29 cellular contexts compared by ENCODE assay signal in the genomic region with DNA sequence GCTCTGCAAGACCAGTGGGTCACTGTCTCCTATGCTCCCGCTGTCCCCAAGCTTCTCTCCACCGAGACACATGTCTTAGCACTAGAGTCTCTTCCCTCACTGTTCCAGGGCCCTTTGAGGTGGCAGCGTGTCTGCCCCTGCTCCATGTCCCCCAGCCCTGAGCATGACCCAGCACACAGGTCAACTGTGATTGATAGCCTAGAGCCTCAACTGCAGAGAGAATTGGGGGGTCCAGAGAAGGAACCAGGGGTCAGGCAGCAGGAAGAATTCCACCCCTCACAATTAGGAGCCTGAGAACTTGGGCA.
"Had no signal": no experiment of that assay in that cellular context is flagged by ENCODE, and none has a peak within 500 bp of the region (broad histone marks: within the 10 kb centered on the region; RNA-seq: fewer than 3 reads in every experiment).

No MANE protein-coding gene starts in this region.

- H3K9me3 ChIP-seq: esophagus squamous epithelium, gastrocnemius medialis, left ventricle myocardium inferior, right lobe of liver, SK-N-SH, testis, transverse colon had no signal

- H3K4me3 Mint-ChIP-seq: activated naive CD8-positive, alpha-beta T cell treated with anti-CD3 and anti-CD28 coated beads, Interleukin-2, amount 10 ng/mL, durations not matched to agents 7 days and 5 days; nephron; stimulated activated naive B cell treated with anti-CD40 and anti-IgM and Interleukin-4, amounts not matched to agents 10 μg/mL and 1 μg/mL and 100 μg/mL, for 72 hours; T-helper 1 cell treated with Interleukin-12 subunit alpha and Interleukin-12 subunit beta and Interleukin-4 antibody, amounts not matched to agents 30 μg/mL and 1 μg/mL, for 36 hours had no signal

- H3K4me1 Mint-ChIP-seq: activated naive CD8-positive, alpha-beta T cell treated with anti-CD3 and anti-CD28 coated beads, Interleukin-2, amount 10 ng/mL, durations not matched to agents 7 days and 5 days; stimulated activated naive B cell treated with anti-CD40 and anti-IgM and Interleukin-4, amounts not matched to agents 10 μg/mL and 1 μg/mL and 100 μg/mL, for 72 hours had no signal

- H3K4me3 ChIP-seq: esophagus squamous epithelium, gastrocnemius medialis, left ventricle myocardium inferior, lung, right lobe of liver, skin epidermis, testis, transverse colon had no signal

- H3K36me3 Mint-ChIP-seq: activated naive CD8-positive, alpha-beta T cell treated with anti-CD3 and anti-CD28 coated beads, Interleukin-2, amount 10 ng/mL, durations not matched to agents 7 days and 5 days; stimulated activated naive B cell treated with anti-CD40 and anti-IgM and Interleukin-4, amounts not matched to agents 10 μg/mL and 1 μg/mL and 100 μg/mL, for 72 hours had no signal

- H3K4me1 ChIP-seq: left ventricle myocardium inferior, right lobe of liver, testis had no signal

- H3K9ac ChIP-seq: SK-N-SH had no signal

- H3K4me2 ChIP-seq: SK-N-SH had no signal

- ATAC-seq: activated CD4-positive, CD25-positive, alpha-beta regulatory T cell treated with anti-CD3 and anti-CD28 coated beads, Interleukin-2, amount 50 U/mL, for 24 hours; gastrocnemius medialis; right lobe of liver; stimulated activated naive B cell treated with anti-CD40 and anti-IgM and Interleukin-4, amounts not matched to agents 10 μg/mL and 1 μg/mL and 100 μg/mL, for 72 hours had no signal

- H3K9me3 Mint-ChIP-seq: activated naive CD8-positive, alpha-beta T cell treated with anti-CD3 and anti-CD28 coated beads, Interleukin-2, amount 10 ng/mL, durations not matched to agents 7 days and 5 days; nephron; stimulated activated naive B cell treated with anti-CD40 and anti-IgM and Interleukin-4, amounts not matched to agents 10 μg/mL and 1 μg/mL and 100 μg/mL, for 72 hours; T-helper 1 cell treated with Interleukin-12 subunit alpha and Interleukin-12 subunit beta and Interleukin-4 antibody, amounts not matched to agents 30 μg/mL and 1 μg/mL, for 36 hours had no signal

- H3K36me3 ChIP-seq: brain microvascular endothelial cell, esophagus squamous epithelium, gastrocnemius medialis, left ventricle myocardium inferior, right lobe of liver, transverse colon, WERI-Rb-1 had no signal

- H3K27ac ChIP-seq: brain microvascular endothelial cell, epithelial cell of prostate, esophagus squamous epithelium, gastrocnemius medialis, left ventricle myocardium inferior, right lobe of liver, skin epidermis, testis, transverse colon, WERI-Rb-1 had no signal

- DNase-seq: activated CD4-positive, alpha-beta T cell treated with anti-CD3 and anti-CD28 coated beads for 48 hours; activated CD4-positive, alpha-beta T cell treated with anti-CD3 and anti-CD28 coated beads, Interleukin-2, amount 50 U/mL, for 48 hours; activated effector memory CD4-positive, alpha-beta T cell treated with Interleukin-2 at 50 U/mL for 16 hours; activated naive CD4-positive, alpha-beta T cell treated with Interleukin-2 at 50 U/mL for 16 hours; activated naive CD8-positive, alpha-beta T cell treated with anti-CD3 and anti-CD28 coated beads, Interleukin-2, amount 10 ng/mL, durations not matched to agents 7 days and 5 days; amniotic stem cell; brain microvascular endothelial cell; caudate nucleus; dermis blood vessel endothelial cell; effector CD4-positive, alpha-beta T cell; esophagus squamous epithelium; gastrocnemius medialis; glutamatergic neuron; left ventricle myocardium inferior; SK-N-SH; stimulated activated CD4-positive, alpha-beta T cell treated with anti-CD3 and anti-CD28 coated beads, Interleukin-4, amount 100 ng/mL, for 24 hours; stimulated activated naive B cell treated with anti-CD40 and anti-IgM and Interleukin-4, amounts not matched to agents 10 μg/mL and 1 μg/mL and 100 μg/mL, for 72 hours; SW 1271; T-helper 9 cell; testis; transverse colon; WERI-Rb-1 had no signal

- H3K27ac Mint-ChIP-seq: activated naive CD8-positive, alpha-beta T cell treated with anti-CD3 and anti-CD28 coated beads, Interleukin-2, amount 10 ng/mL, durations not matched to agents 7 days and 5 days; nephron; stimulated activated naive B cell treated with anti-CD40 and anti-IgM and Interleukin-4, amounts not matched to agents 10 μg/mL and 1 μg/mL and 100 μg/mL, for 72 hours; T-helper 1 cell treated with Interleukin-12 subunit alpha and Interleukin-12 subunit beta and Interleukin-4 antibody, amounts not matched to agents 30 μg/mL and 1 μg/mL, for 36 hours had no signal

- H3K27me3 ChIP-seq: brain microvascular endothelial cell, gastrocnemius medialis, right lobe of liver, testis, transverse colon had no signal
